15 cellular contexts compared by ENCODE assay signal in genomic region chr5:68282001-68282400, GRCh38.
DNase-seq lines count a peak whose midpoint lies in the region; ATAC-seq and TF ChIP-seq lines count a peak whose summit lies in the region.
"Had no signal": no experiment of that assay in that cellular context is flagged by ENCODE, and none has a peak within 500 bp of the region (broad histone marks: within the 10 kb centered on the region; RNA-seq: fewer than 3 reads in every experiment).

No MANE protein-coding gene starts in this region.

- ATAC-seq in CD8-positive, alpha-beta T cell, result no peak
- ATAC-seq in HG02610 (IDR thresholded peaks at IDR 0.05; ENCODE audit: unreplicated experiment) (no peak), HG03457 (IDR thresholded peaks at IDR 0.05; ENCODE audit: unreplicated experiment) (no peak)
- ATAC-seq: left lung had no signal

- H3K36me3 Mint-ChIP-seq in CD8-positive, alpha-beta T cell, result peaks cover 77% of the 10 kb centered on the region
- H3K36me3 Mint-ChIP-seq in HFFc6 (ENCODE audit: low read depth), result peaks cover 29% of the 10 kb centered on the region

- H3K36me3 ChIP-seq in CD8-positive, alpha-beta T cell (ENCODE audit: insufficient read depth, low read length), result peaks cover 22% of the 10 kb centered on the region

- peaks cover 88% of the 10 kb centered on the region for H3K4me1 Mint-ChIP-seq in CD8-positive, alpha-beta T cell (ENCODE audit: low read depth)
- peaks cover 28% of the 10 kb centered on the region for H3K4me1 Mint-ChIP-seq in HFFc6 (ENCODE audit: low read depth)

- H3K27ac Mint-ChIP-seq in CD8-positive, alpha-beta T cell, result peak overlapping the region; percentile 95
- no peak overlapping the region for H3K27ac Mint-ChIP-seq in HFFc6

- H3K27me3 Mint-ChIP-seq in CD8-positive, alpha-beta T cell (ENCODE audit: low read depth), result no peaks in the 10 kb centered on the region
- no peaks in the 10 kb centered on the region; the same call in 1 of the 2 replicates for H3K27me3 Mint-ChIP-seq in HFFc6 (ENCODE audit: insufficient read depth)

- H3K27me3 ChIP-seq in CD8-positive, alpha-beta T cell (ENCODE audit: insufficient read depth, low read length), result no peaks in the 10 kb centered on the region
- H3K27me3 ChIP-seq in dorsolateral prefrontal cortex, result no peaks in the 10 kb centered on the region
- H3K27me3 ChIP-seq: left lung, neutrophil had no signal

- no peaks in the 10 kb centered on the region for H3K9me3 Mint-ChIP-seq in CD8-positive, alpha-beta T cell
- H3K9me3 Mint-ChIP-seq in HFFc6, result no peaks in the 10 kb centered on the region
- H3K9me3 Mint-ChIP-seq: H9 had no signal

- peak overlapping the region; percentile 68 for H3K27ac ChIP-seq in CD8-positive, alpha-beta T cell (ENCODE audit: low read depth, low read length)
- peak overlapping the region in 47 of 59 donors; percentile 0 to 98 (median 48) for H3K27ac ChIP-seq in dorsolateral prefrontal cortex
- H3K27ac ChIP-seq in skin epidermis, result peak overlapping the region in 12 of 21 experiments; percentile 7 to 83 (median 36)
- H3K27ac ChIP-seq: left lung, neutrophil, SK-N-MC, VCaP had no signal

- POLR2A ChIA-PET in CD8-positive, alpha-beta T cell (lab: Charles Lee), result interaction anchor here (0.7 kb wide), 1 partner anchor 180 kb away, joined by 3 read pairs; no protein-coding TSS in a partner anchor

- peak overlapping the region; percentile 86 for H3K4me3 Mint-ChIP-seq in CD8-positive, alpha-beta T cell
- no peak overlapping the region for H3K4me3 Mint-ChIP-seq in HFFc6
- H3K4me3 Mint-ChIP-seq: H9 had no signal

- no peak for TF ChIP-seq CTCF in CD8-positive, alpha-beta T cell (IDR thresholded peaks at IDR 0.05)
- TF ChIP-seq CTCF in dorsolateral prefrontal cortex (IDR thresholded peaks at IDR 0.05 in 54 of 56, conservative IDR thresholded peaks at IDR 0.05 in 2 of 56; ENCODE audit: low read depth in 1 of 56, partially characterized antibody in 56 of 56) (no peak), HFFc6 (IDR thresholded peaks at IDR 0.05) (no peak)

- peaks cover 68% of the 10 kb centered on the region for H3K4me1 ChIP-seq in CD8-positive, alpha-beta T cell (ENCODE audit: insufficient read depth, low read length)

- H3K9me3 ChIP-seq in CD8-positive, alpha-beta T cell (ENCODE audit: low read length), result no peaks in the 10 kb centered on the region
- H3K9me3 ChIP-seq: left lung, neutrophil had no signal

- intact Hi-C loops in CD8-positive, alpha-beta T cell (cut with DNase I, micrococcal nuclease), result loop anchor here (5.0 to 10.0 kb wide), 4 partner anchors 65 to 603 kb away; partner anchors contain the start of gene PIK3R1 (in 1 of the 2)
- intact Hi-C loops in dorsolateral prefrontal cortex (cut with DNase I), result loop anchor here in 1 of 2 donors (10.0 kb wide), 1 partner anchor 453 kb away; no protein-coding TSS in a partner anchor

- H3K4me3 ChIP-seq in CD8-positive, alpha-beta T cell (ENCODE audit: low read depth, low read length), result peak overlapping the region; percentile 57
- peak overlapping the region; percentile 48 for H3K4me3 ChIP-seq in Jurkat, Clone E6-1 (ENCODE audit: low read length)
- H3K4me3 ChIP-seq in dorsolateral prefrontal cortex (no peak overlapping the region), skin epidermis (peak overlapping the region in 1 of 7 experiments; percentile 23)
- H3K4me3 ChIP-seq: left lung, SK-N-MC had no signal

- CTCF ChIA-PET in CD8-positive, alpha-beta T cell (lab: Charles Lee), result interaction anchor here (1.5 kb wide), 1 partner anchor 1035 kb away, joined by 3 read pairs; no protein-coding TSS in a partner anchor

- no peak for DNase-seq in CD8-positive, alpha-beta T cell
- no peak for DNase-seq in Jurkat, Clone E6-1 (ENCODE audit: low read depth, low spot score)
- DNase-seq in dorsolateral prefrontal cortex (no peak), HFFc6 (no peak)
- DNase-seq: C1 segment of cervical spinal cord, H9, hypothalamus, KBM-7, left lung had no signal

Comparison
In these comparisons a context has a peak if more than half of its experiments do, and no peak if none do; other contexts are left out.
1. H3K4me3 ChIP-seq: peak in CD8-positive, alpha-beta T cell (single experiment) and Jurkat, Clone E6-1 (single experiment); none in dorsolateral prefrontal cortex (0 of 59).
2. Peak in every context shown above with its lines, with median percentiles within 50 percentile points of each other: H3K27ac ChIP-seq.